In genomic region chr6:165654144-165654543, GRCh38 we compare ENCODE assay signal across 21 cellular contexts. TPM values are rescaled to one million over a fixed set of nuclear protein-coding genes. Genes with fewer than 3 reads are reported as not detected.
"Had no signal": no experiment of that assay in that cellular context is flagged by ENCODE, and none has a peak within 500 bp of the region (broad histone marks: within the 10 kb centered on the region; RNA-seq: fewer than 3 reads in every experiment).

No MANE protein-coding gene starts in this region.

- H3K4me3 ChIP-seq: colonic mucosa, coronary artery, dorsolateral prefrontal cortex, esophagus squamous epithelium, gastrocnemius medialis, gastroesophageal sphincter, heart left ventricle, heart right ventricle had no signal

- DNase-seq: colonic mucosa; cortex of kidney; dermis blood vessel endothelial cell; dorsolateral prefrontal cortex; effector CD4-positive, alpha-beta T cell; effector CD8-positive, alpha-beta T cell; effector memory CD4-positive, alpha-beta T cell; effector memory CD8-positive, alpha-beta T cell; endodermal cell; erythroblast; esophagus squamous epithelium; foreskin fibroblast; foreskin keratinocyte; foreskin melanocyte; gastrocnemius medialis; glutamatergic neuron; heart left ventricle; heart right ventricle had no signal

- H3K27me3 ChIP-seq: colonic mucosa, heart left ventricle, heart right ventricle had no signal

- H3K27ac ChIP-seq: colonic mucosa, coronary artery, dorsolateral prefrontal cortex, epithelial cell of prostate, esophagus squamous epithelium, foreskin keratinocyte, gastrocnemius medialis, gastroesophageal sphincter, heart left ventricle, heart right ventricle had no signal

- H3K4me1 ChIP-seq: colonic mucosa, esophagus squamous epithelium, foreskin keratinocyte, gastrocnemius medialis, gastroesophageal sphincter had no signal

- H3K36me3 ChIP-seq: colonic mucosa, esophagus squamous epithelium, gastrocnemius medialis, gastroesophageal sphincter, heart left ventricle, heart right ventricle had no signal

- H3K9me3 ChIP-seq: colonic mucosa, esophagus squamous epithelium, gastrocnemius medialis, gastroesophageal sphincter, heart left ventricle, heart right ventricle had no signal

RNA-seq across cellular contexts. Expression of gene PDE10A, which starts 8.9 kb away (rescaled TPM):
- total RNA-seq: foreskin keratinocyte had no signal
